In the genomic region with DNA sequence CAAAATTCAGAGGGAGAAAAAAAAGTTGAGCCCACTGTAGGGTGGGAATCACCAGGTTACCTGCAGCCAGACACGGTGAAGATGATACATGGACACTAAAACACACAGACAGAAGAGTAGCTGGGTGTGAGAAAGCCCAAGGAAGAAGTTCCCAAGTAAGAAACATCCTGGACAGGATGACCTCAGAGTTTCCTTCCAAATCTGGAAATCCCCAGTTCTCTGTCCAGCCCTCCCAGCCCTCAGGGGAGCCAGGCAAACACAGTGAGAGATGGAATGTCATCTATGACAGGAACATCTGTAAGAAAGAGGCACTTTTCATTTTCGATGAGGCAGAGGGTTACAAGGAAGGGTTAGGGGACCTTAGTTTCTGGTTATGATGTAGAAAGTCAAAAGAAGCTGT, we compare ENCODE assay signal across 19 cellular contexts.
A peak's percentile ranks its signal among the peaks of the same experiment; 100 is the strongest.
DNase-seq lines count a peak whose midpoint lies in the region; ATAC-seq and TF ChIP-seq lines count a peak whose summit lies in the region.
"Had no signal": no experiment of that assay in that cellular context is flagged by ENCODE, and none has a peak within 500 bp of the region (broad histone marks: within the 10 kb centered on the region; RNA-seq: fewer than 3 reads in every experiment).

No MANE protein-coding gene starts in this region.

- peaks cover 28% of the 10 kb centered on the region for H3K9me3 Mint-ChIP-seq in type B pancreatic cell
- H3K9me3 Mint-ChIP-seq: activated T-helper 2 cell treated with anti-CD3 and anti-CD28 coated beads, Interferon-gamma antibody, Interleukin-2, Interleukin-4, amounts not matched to agents 10 μg/mL and 5 μg/mL and 100 μg/mL, durations not matched to agents 14 hours and 24 hours and 36 hours had no signal

- DNase-seq in heart left ventricle = peak in 4 of 5 donors; percentile 26 to 43 (median 30)
- DNase-seq in right cardiac atrium = no peak
- peak; percentile 72 for DNase-seq in adipocyte (ENCODE audit: low read depth)
- DNase-seq in foreskin fibroblast = peak; percentile 6 to 21
- no peak for DNase-seq in type B pancreatic cell (ENCODE audit: extremely low spot score, unreplicated experiment)
- DNase-seq in stimulated activated naive CD4-positive, alpha-beta T cell treated with Interleukin-2 at 50 U/mL for 16 hours (lab: John Stamatoyannopoulos, UW) = no peak
- DNase-seq in iPS-NIHi7 (ENCODE audit: extremely low spot score) = no peak
- DNase-seq: activated CD4-positive, alpha-beta T cell treated with anti-CD3 and anti-CD28 coated beads, Interleukin-2, amount 50 U/mL, for 48 hours; aorta; DMS 273 treated with DMSO at 0.1 percent for 48 hours; endodermal cell; NCI-H1436 treated with DMSO at 0.1 percent for 48 hours; NCI-H510A treated with DMSO at 0.1 percent for 48 hours; stimulated activated CD4-positive, alpha-beta T cell treated with anti-CD3 and anti-CD28 coated beads, Interleukin-15, amount 100 ng/mL, for 24 hours had no signal

- H3K4me3 Mint-ChIP-seq in type B pancreatic cell = no peak overlapping the region
- H3K4me3 Mint-ChIP-seq: endodermal cell had no signal

- H3K27ac ChIP-seq in heart left ventricle (peak overlapping the region in 1 of 12 donors; percentile 5), right cardiac atrium (ENCODE audit: low read length) (no peak overlapping the region)
- H3K27ac ChIP-seq: parathyroid adenoma, thoracic aorta had no signal

- no peak for TF ChIP-seq POLR2A in heart left ventricle (IDR thresholded peaks at IDR 0.05)

- H3K27ac Mint-ChIP-seq in type B pancreatic cell = peak overlapping the region; percentile 22
- H3K27ac Mint-ChIP-seq: activated T-helper 2 cell treated with anti-CD3 and anti-CD28 coated beads, Interferon-gamma antibody, Interleukin-2, Interleukin-4, amounts not matched to agents 10 μg/mL and 5 μg/mL and 100 μg/mL, durations not matched to agents 14 hours and 24 hours and 36 hours; endodermal cell had no signal

- peaks cover 2% of the 10 kb centered on the region for H3K4me1 Mint-ChIP-seq in type B pancreatic cell (ENCODE audit: unreplicated experiment)

- ATAC-seq in heart left ventricle (peak in 2 of 4 donors; percentile 38 to 82), right cardiac atrium (no peak), GM18873 (IDR thresholded peaks at IDR 0.05; ENCODE audit: low FRiP score, unreplicated experiment) (no peak)
- ATAC-seq: HepG2 had no signal

- no peak overlapping the region for H3K9ac ChIP-seq in adipocyte (ENCODE audit: low read length)
- H3K9ac ChIP-seq: parathyroid adenoma had no signal

- WGBS in heart left ventricle, 4 donors = 37 to 55% (median 51%) methylated on average over 2 of the region's 2 CpGs
- 46% methylated on average over 2 of the region's 2 CpGs for WGBS in right cardiac atrium

- peaks cover 3% of the 10 kb centered on the region for H3K27me3 Mint-ChIP-seq in type B pancreatic cell

- peaks cover 0 to 10% (median 0%) of the 10 kb centered on the region in 12 donors for H3K4me1 ChIP-seq in heart left ventricle
- no peaks in the 10 kb centered on the region for H3K4me1 ChIP-seq in right cardiac atrium (ENCODE audit: control insufficient read depth, insufficient read depth, low read length)
- H3K4me1 ChIP-seq in adipocyte (ENCODE audit: control insufficient read depth, insufficient read depth, low read length) = peaks cover 16% of the 10 kb centered on the region
- H3K4me1 ChIP-seq: parathyroid adenoma had no signal

- H3K36me3 ChIP-seq in heart left ventricle (no peaks in the 10 kb centered on the region), adipocyte (ENCODE audit: control insufficient read depth, insufficient read depth, low read length, severe bottlenecking) (no peaks in the 10 kb centered on the region)
- H3K36me3 ChIP-seq: thoracic aorta had no signal

- intact Hi-C loops in heart left ventricle (cut with DNase I) (loop anchor here in 1 of 10 donors (10.0 kb wide), 1 partner anchor 91 kb away; no protein-coding TSS in a partner anchor), right cardiac atrium (cut with DNase I) (no loop called here)

- peaks cover 0 to 29% (median 2%) of the 10 kb centered on the region in 12 donors for H3K9me3 ChIP-seq in heart left ventricle
- no peaks in the 10 kb centered on the region for H3K9me3 ChIP-seq in right cardiac atrium (ENCODE audit: control insufficient read depth, low read length)
- H3K9me3 ChIP-seq in adipocyte (ENCODE audit: control insufficient read depth, low read length) = peaks cover 43% of the 10 kb centered on the region
- H3K9me3 ChIP-seq: thoracic aorta had no signal

- no peaks in the 10 kb centered on the region for H3K36me3 Mint-ChIP-seq in type B pancreatic cell

- H3K4me3 ChIP-seq in heart left ventricle = no peak overlapping the region
- no peak overlapping the region for H3K4me3 ChIP-seq in right cardiac atrium (ENCODE audit: low read length)
- no peak overlapping the region for H3K4me3 ChIP-seq in adipocyte (ENCODE audit: low read length)
- H3K4me3 ChIP-seq in foreskin fibroblast (ENCODE audit: low read depth in 1 of 2, low read length in 2 of 2) = no peak overlapping the region
- H3K4me3 ChIP-seq: thoracic aorta had no signal

- H3K27me3 ChIP-seq in heart left ventricle (no peaks in the 10 kb centered on the region), right cardiac atrium (ENCODE audit: control insufficient read depth, insufficient read depth) (no peaks in the 10 kb centered on the region), adipocyte (replicated peaks; ENCODE audit: control insufficient read depth, insufficient read depth, low read length) (no peaks in the 10 kb centered on the region)

- TF ChIP-seq CTCF in heart left ventricle (IDR thresholded peaks at IDR 0.05) (no peak), foreskin fibroblast (IDR thresholded peaks at IDR 0.05; ENCODE audit: low read depth, low read length) (no peak), type B pancreatic cell (conservative IDR thresholded peaks at IDR 0.05) (no peak)

Comparison
In these comparisons a context has a peak if more than half of its experiments do, and no peak if none do; other contexts are left out.
1. DNase-seq: peak in heart left ventricle (4 of 5), adipocyte (single experiment) and foreskin fibroblast (2 of 2); none in right cardiac atrium (0 of 3), type B pancreatic cell (single experiment), stimulated activated naive CD4-positive, alpha-beta T cell treated with Interleukin-2 at 50 U/mL for 16 hours (single experiment) and iPS-NIHi7 (single experiment).